In genomic region chr18:48800877-48801727, GRCh38 we compare ENCODE assay signal across 9 cellular contexts.
DNase-seq lines count a peak whose midpoint lies in the region; ATAC-seq, FAIRE-seq and TF ChIP-seq lines count a peak whose summit lies in the region.
"Had no signal": no experiment of that assay in that cellular context is flagged by ENCODE, and none has a peak within 500 bp of the region (broad histone marks: within the 10 kb centered on the region; RNA-seq: fewer than 3 reads in every experiment).

No MANE protein-coding gene starts in this region.

- CTCF ChIA-PET in activated CD4-positive, alpha-beta memory T cell treated with anti-CD3 and anti-CD28 coated beads for 36 hours (lab: Charles Lee), result interaction anchor here (0.7 to 1.3 kb wide), 9 partner anchors 8 to 386 kb away, joined by 3 to 5 read pairs (median 3); no protein-coding TSS in a partner anchor

- H3K27ac Mint-ChIP-seq in HFFc6, result peak overlapping the region; percentile 75
- H3K27ac Mint-ChIP-seq in activated CD4-positive, alpha-beta memory T cell treated with anti-CD3 and anti-CD28 coated beads for 36 hours, result peak overlapping the region; percentile 61

- H3K4me1 ChIP-seq in esophagus muscularis mucosa (peaks cover 23 to 39% (median 30%) of the 10 kb centered on the region in 4 donors), Karpas-422 (ENCODE audit: low read length) (peaks cover 14% of the 10 kb centered on the region)

- POLR2A ChIA-PET in activated CD4-positive, alpha-beta memory T cell treated with anti-CD3 and anti-CD28 coated beads for 36 hours (lab: Charles Lee), result interaction anchor here (0.7 to 2.2 kb wide), 8 partner anchors 11 to 151 kb away, joined by 3 to 12 read pairs (median 5); no protein-coding TSS in a partner anchor

- H2AFZ ChIP-seq in Karpas-422 (ENCODE audit: low read length), result no peak overlapping the region

- peaks cover 10% of the 10 kb centered on the region for H3K27me3 Mint-ChIP-seq in HFFc6 (ENCODE audit: insufficient read depth)
- no peaks in the 10 kb centered on the region for H3K27me3 Mint-ChIP-seq in activated CD4-positive, alpha-beta memory T cell treated with anti-CD3 and anti-CD28 coated beads for 36 hours
- H3K27me3 Mint-ChIP-seq: central memory CD8-positive, alpha-beta T cell had no signal

- intact Hi-C loops in activated CD4-positive, alpha-beta memory T cell treated with anti-CD3 and anti-CD28 coated beads for 36 hours (cut with micrococcal nuclease), result loop anchor here (1.0 kb wide), 3 partner anchors 14 to 67 kb away; no protein-coding TSS in a partner anchor
- intact Hi-C loops in esophagus muscularis mucosa (cut with DNase I), result no loop called here

- H3K36me3 Mint-ChIP-seq in HFFc6 (ENCODE audit: low read depth), result peaks cover 42% of the 10 kb centered on the region
- no peaks in the 10 kb centered on the region for H3K36me3 Mint-ChIP-seq in activated CD4-positive, alpha-beta memory T cell treated with anti-CD3 and anti-CD28 coated beads for 36 hours

- DNase-seq in GM18507 (ENCODE audit: extremely low spot score, insufficient read length, low read depth) (no peak), HFFc6 (peak; percentile 45), left lobe of liver (ENCODE audit: low spot score) (peak; percentile 44), esophagus muscularis mucosa (ENCODE audit: extremely low spot score) (no peak), Karpas-422 (no peak), 8988T (no peak), NCI-H446 (lab: John Stamatoyannopoulos, UW) (no peak)
- peak; percentile 40 for DNase-seq in activated CD4-positive, alpha-beta memory T cell treated with anti-CD3 and anti-CD28 coated beads for 36 hours

- H3K4me2 ChIP-seq in Karpas-422 (ENCODE audit: low read depth, low read length, poor library complexity, severe bottlenecking), result no peak overlapping the region

- H3K9me3 ChIP-seq in esophagus muscularis mucosa (no peaks in the 10 kb centered on the region), Karpas-422 (ENCODE audit: low read length) (no peaks in the 10 kb centered on the region)

- ATAC-seq in left lobe of liver, result no peak

- H3K27me3 ChIP-seq in esophagus muscularis mucosa, result no peaks in the 10 kb centered on the region
- H3K27me3 ChIP-seq in Karpas-422 (ENCODE audit: low read length), result 0 out of 2 replicates have a peak, but pooled peaks cover 2% of the 10 kb centered on the region

- 77% methylated on average over 13 of the region's 14 CpGs for WGBS in esophagus muscularis mucosa

- H3K4me3 Mint-ChIP-seq in HFFc6, result peak overlapping the region; percentile 23; the same call in 1 of the 2 replicates
- H3K4me3 Mint-ChIP-seq in activated CD4-positive, alpha-beta memory T cell treated with anti-CD3 and anti-CD28 coated beads for 36 hours, result no peak overlapping the region
- H3K4me3 Mint-ChIP-seq: central memory CD8-positive, alpha-beta T cell had no signal

- no peaks in the 10 kb centered on the region for H3K9me3 Mint-ChIP-seq in HFFc6
- H3K9me3 Mint-ChIP-seq in activated CD4-positive, alpha-beta memory T cell treated with anti-CD3 and anti-CD28 coated beads for 36 hours, result no peaks in the 10 kb centered on the region
- H3K9me3 Mint-ChIP-seq: central memory CD8-positive, alpha-beta T cell had no signal

- H3K79me2 ChIP-seq in Karpas-422 (ENCODE audit: low read length), result no peaks in the 10 kb centered on the region

- no peaks in the 10 kb centered on the region for H4K20me1 ChIP-seq in Karpas-422 (ENCODE audit: insufficient read depth, low read depth, low read length)

- H3K9me2 ChIP-seq in Karpas-422 (replicated peaks; ENCODE audit: insufficient read depth, low read length), result no peaks in the 10 kb centered on the region

- H3K4me3 ChIP-seq in esophagus muscularis mucosa (no peak overlapping the region), Karpas-422 (ENCODE audit: low read length) (no peak overlapping the region)

- peak; percentile 90 for FAIRE-seq in GM18507 (lab: Jason Lieb, UNC)

- no peak overlapping the region for H3K9ac ChIP-seq in Karpas-422 (ENCODE audit: low read length)

- H3K36me3 ChIP-seq in esophagus muscularis mucosa, result peaks cover 0 to 44% (median 21%) of the 10 kb centered on the region in 4 donors
- H3K36me3 ChIP-seq in Karpas-422 (ENCODE audit: insufficient read depth, low read length), result no peaks in the 10 kb centered on the region

- H3K4me1 Mint-ChIP-seq in HFFc6 (ENCODE audit: low read depth), result peaks cover 29% of the 10 kb centered on the region
- peaks cover 51% of the 10 kb centered on the region for H3K4me1 Mint-ChIP-seq in activated CD4-positive, alpha-beta memory T cell treated with anti-CD3 and anti-CD28 coated beads for 36 hours (ENCODE audit: low read depth)

- no peak for TF ChIP-seq EP300 in esophagus muscularis mucosa (IDR thresholded peaks at IDR 0.05)

- no peak for TF ChIP-seq CTCF in HFFc6 (IDR thresholded peaks at IDR 0.05)
- TF ChIP-seq CTCF in esophagus muscularis mucosa (IDR thresholded peaks at IDR 0.05), result no peak

- H3K27ac ChIP-seq in esophagus muscularis mucosa (replicated peaks in 1 of 4) (peak overlapping the region in 2 of 4 donors; percentile 31 to 48), Karpas-422 (ENCODE audit: low read length) (no peak overlapping the region)

- TF ChIP-seq POLR2A in esophagus muscularis mucosa (IDR thresholded peaks at IDR 0.05; ENCODE audit: low read depth), result no peak

Comparison
In these comparisons a context has a peak if more than half of its experiments do, and no peak if none do; other contexts are left out.
1. DNase-seq: peak in HFFc6 (single experiment), activated CD4-positive, alpha-beta memory T cell treated with anti-CD3 and anti-CD28 coated beads for 36 hours (single experiment) and left lobe of liver (single experiment); none in GM18507 (single experiment), esophagus muscularis mucosa (single experiment), Karpas-422 (single experiment), 8988T (single experiment) and NCI-H446 (0 of 2).